1 cellular context compared by ENCODE assay signal in the genomic region with DNA sequence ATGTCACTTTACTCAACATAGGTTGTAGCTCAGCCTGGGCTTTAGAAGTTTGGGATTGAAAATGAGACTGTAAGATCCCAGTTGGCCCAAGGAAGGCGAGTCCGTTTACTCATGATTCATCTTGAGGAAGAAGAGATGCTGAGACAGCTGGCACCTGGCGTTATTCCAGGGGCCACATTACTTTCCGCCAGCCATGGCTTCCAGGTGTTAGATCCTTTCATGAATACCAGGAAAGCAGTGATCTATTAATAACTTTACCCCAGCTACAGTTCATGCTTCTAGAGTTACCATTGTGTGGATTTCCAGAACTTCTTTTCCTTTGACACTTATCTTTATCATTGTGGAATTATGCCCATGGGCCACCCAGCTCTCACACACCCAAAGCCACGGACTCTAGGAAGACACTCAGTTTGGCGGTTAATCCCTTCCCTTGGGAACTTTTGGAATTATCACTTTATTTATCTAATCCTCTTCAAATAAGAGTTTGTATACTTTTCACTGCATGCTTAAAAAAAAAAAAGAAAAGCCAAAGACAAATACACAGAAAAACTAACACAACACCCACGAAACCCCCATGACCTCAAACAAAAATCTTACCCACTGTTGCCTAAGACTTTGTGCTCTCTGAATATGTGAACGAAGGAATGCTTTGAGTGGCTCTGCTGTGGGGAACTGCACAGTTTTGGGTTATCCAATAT.
TF ChIP-seq lines count a peak whose summit lies in the region.

No MANE protein-coding gene starts in this region.

TF ChIP-seq in SK-N-SH, 30 proteins besides CTCF, POLR2A, EP300 and RAD21 (continued from another document):
- TF ChIP-seq, protein P1, sequence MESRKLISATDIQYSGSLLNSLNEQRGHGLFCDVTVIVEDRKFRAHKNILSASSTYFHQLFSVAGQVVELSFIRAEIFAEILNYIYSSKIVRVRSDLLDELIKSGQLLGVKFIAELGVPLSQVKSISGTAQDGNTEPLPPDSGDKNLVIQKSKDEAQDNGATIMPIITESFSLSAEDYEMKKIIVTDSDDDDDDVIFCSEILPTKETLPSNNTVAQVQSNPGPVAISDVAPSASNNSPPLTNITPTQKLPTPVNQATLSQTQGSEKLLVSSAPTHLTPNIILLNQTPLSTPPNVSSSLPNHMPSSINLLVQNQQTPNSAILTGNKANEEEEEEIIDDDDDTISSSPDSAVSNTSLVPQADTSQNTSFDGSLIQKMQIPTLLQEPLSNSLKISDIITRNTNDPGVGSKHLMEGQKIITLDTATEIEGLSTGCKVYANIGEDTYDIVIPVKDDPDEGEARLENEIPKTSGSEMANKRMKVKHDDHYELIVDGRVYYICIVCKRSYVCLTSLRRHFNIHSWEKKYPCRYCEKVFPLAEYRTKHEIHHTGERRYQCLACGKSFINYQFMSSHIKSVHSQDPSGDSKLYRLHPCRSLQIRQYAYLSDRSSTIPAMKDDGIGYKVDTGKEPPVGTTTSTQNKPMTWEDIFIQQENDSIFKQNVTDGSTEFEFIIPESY (IDR thresholded peaks at IDR 0.05; ENCODE audit: borderline replicate concordance, low read depth) = no peak
- peak; percentile 67; the same call in 1 of the 2 replicates for TF ChIP-seq NFIC (IDR thresholded peaks at IDR 0.05; ENCODE audit: borderline replicate concordance)
- no peak for TF ChIP-seq ELF1 (IDR thresholded peaks at IDR 0.05)
- TF ChIP-seq RFX5 (IDR thresholded peaks at IDR 0.05; ENCODE audit: low read length) = no peak
- TF ChIP-seq RXRA (IDR thresholded peaks at IDR 0.05; ENCODE audit: borderline replicate concordance, low read depth) = peak; percentile 56; the same call in 1 of the 2 replicates
- TF ChIP-seq SMC3 (IDR thresholded peaks at IDR 0.05; ENCODE audit: low read depth, low read length) = no peak
- TF ChIP-seq EZH2phosphoT487 (IDR thresholded peaks at IDR 0.05; ENCODE audit: borderline replicate concordance, low read depth) = no peak
- 0 out of 2 replicates have a peak, but pooled peaks have one; percentile 35 for TF ChIP-seq MEF2A (IDR thresholded peaks at IDR 0.05; ENCODE audit: borderline replicate concordance, low read depth)
- TF ChIP-seq, protein P2, sequence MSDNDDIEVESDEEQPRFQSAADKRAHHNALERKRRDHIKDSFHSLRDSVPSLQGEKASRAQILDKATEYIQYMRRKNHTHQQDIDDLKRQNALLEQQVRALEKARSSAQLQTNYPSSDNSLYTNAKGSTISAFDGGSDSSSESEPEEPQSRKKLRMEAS (IDR thresholded peaks at IDR 0.05; ENCODE audit: low read depth) = no peak; the same call in 1 of the 2 replicates
TF ChIP-seq in SK-N-SH: peak in this region for 7.
